ENCODE assay signal across 24 cellular contexts in genomic region chr20:49248879-49249665, GRCh38. TPM values are rescaled to one million over a fixed set of nuclear protein-coding genes. Genes with fewer than 3 reads are reported as not detected.
DNase-seq lines count a peak whose midpoint lies in the region; ATAC-seq and TF ChIP-seq lines count a peak whose summit lies in the region.
"Had no signal": no experiment of that assay in that cellular context is flagged by ENCODE, and none has a peak within 500 bp of the region (broad histone marks: within the 10 kb centered on the region; RNA-seq: fewer than 3 reads in every experiment).

No MANE protein-coding gene starts in this region.

- H3K27me3 Mint-ChIP-seq in activated CD4-positive, alpha-beta memory T cell treated with anti-CD3 and anti-CD28 coated beads for 36 hours, result no peaks in the 10 kb centered on the region
- H3K27me3 Mint-ChIP-seq in activated CD4-positive, alpha-beta memory T cell treated with anti-CD3 and anti-CD28 coated beads, Interleukin-2, amount 10 ng/mL, durations not matched to agents 7 days and 5 days, result no peaks in the 10 kb centered on the region
- H3K27me3 Mint-ChIP-seq: T-cell had no signal

- no peak overlapping the region for H3K4me3 Mint-ChIP-seq in activated CD4-positive, alpha-beta memory T cell treated with anti-CD3 and anti-CD28 coated beads for 36 hours
- H3K4me3 Mint-ChIP-seq in activated CD4-positive, alpha-beta memory T cell treated with anti-CD3 and anti-CD28 coated beads, Interleukin-2, amount 10 ng/mL, durations not matched to agents 7 days and 5 days, result no peak overlapping the region
- H3K4me3 Mint-ChIP-seq: T-cell had no signal

- no peaks in the 10 kb centered on the region for H3K9me3 ChIP-seq in BLaER1 treated with 17β-estradiol and CSF1 and Interleukin-3, amounts not matched to agents 10 nM and 100 nM (replicated peaks in 1 of 11)
- no peaks in the 10 kb centered on the region for H3K9me3 ChIP-seq in RWPE2 (ENCODE audit: severe bottlenecking)
- H3K9me3 ChIP-seq: prostate gland, SJCRH30 had no signal

- intact Hi-C loops in activated CD4-positive, alpha-beta memory T cell treated with anti-CD3 and anti-CD28 coated beads for 36 hours (cut with micrococcal nuclease), result no loop called here

- no peaks in the 10 kb centered on the region for H3K27me3 ChIP-seq in BLaER1 treated with 17β-estradiol and CSF1 and Interleukin-3, amounts not matched to agents 10 nM and 100 nM
- H3K27me3 ChIP-seq in RWPE2 (ENCODE audit: insufficient read depth, poor library complexity, severe bottlenecking), result no peaks in the 10 kb centered on the region
- H3K27me3 ChIP-seq: SJCRH30 had no signal

- no peak for DNase-seq in activated CD4-positive, alpha-beta memory T cell treated with anti-CD3 and anti-CD28 coated beads for 36 hours
- DNase-seq in activated CD4-positive, alpha-beta memory T cell treated with anti-CD3 and anti-CD28 coated beads, Interleukin-2, amount 10 ng/mL, durations not matched to agents 7 days and 5 days, result no peak
- peak; percentile 74 for DNase-seq in RWPE2 (ENCODE audit: low spot score)
- peak; percentile 44 for DNase-seq in epithelial cell of esophagus (ENCODE audit: low read depth)
- no peak for DNase-seq in HUDEP-2 (lab: John Stamatoyannopoulos, UW; ENCODE audit: unreplicated experiment in 76 of 76)
- no peak for DNase-seq in kidney tubule cell (ENCODE audit: low spot score)
- no peak for DNase-seq in GM10248 (ENCODE audit: extremely low spot score)
- DNase-seq: 8988T; activated CD4-positive, CD25-positive, alpha-beta regulatory T cell treated with anti-CD3 and anti-CD28 coated beads, Interleukin-2, amount 50 U/mL, for 72 hours; amniotic stem cell; dermis blood vessel endothelial cell; DMS53; glutamatergic neuron; GOT3; kidney; MV-4-11; NCI-H524; SJCRH30; T-cell; trophoblast cell had no signal

- H3K9me3 Mint-ChIP-seq in activated CD4-positive, alpha-beta memory T cell treated with anti-CD3 and anti-CD28 coated beads for 36 hours, result no peaks in the 10 kb centered on the region
- no peaks in the 10 kb centered on the region for H3K9me3 Mint-ChIP-seq in activated CD4-positive, alpha-beta memory T cell treated with anti-CD3 and anti-CD28 coated beads, Interleukin-2, amount 10 ng/mL, durations not matched to agents 7 days and 5 days
- H3K9me3 Mint-ChIP-seq: activated T-helper 2 cell treated with anti-CD3 and anti-CD28 coated beads, Interferon-gamma antibody, Interleukin-2, Interleukin-4, amounts not matched to agents 10 μg/mL and 5 μg/mL and 100 μg/mL, durations not matched to agents 14 hours and 24 hours and 36 hours; T-cell had no signal

- peaks cover 43 to 87% (median 64%) of the 10 kb centered on the region in 11 experiments; a peak in 21 of 22 replicates for H4K20me1 ChIP-seq in BLaER1 treated with 17β-estradiol and CSF1 and Interleukin-3, amounts not matched to agents 10 nM and 100 nM

- peak overlapping the region in 3 of 11 experiments; percentile 15 to 48 (median 46); a peak in 5 of 22 replicates for H3K27ac ChIP-seq in BLaER1 treated with 17β-estradiol and CSF1 and Interleukin-3, amounts not matched to agents 10 nM and 100 nM
- H3K27ac ChIP-seq in RWPE2 (ENCODE audit: poor library complexity, severe bottlenecking), result no peak overlapping the region
- H3K27ac ChIP-seq: prostate gland, SJCRH30 had no signal

- peak overlapping the region in 7 of 11 experiments; percentile 36 to 77 (median 68); a peak in 6 of 22 replicates for H3K4me2 ChIP-seq in BLaER1 treated with 17β-estradiol and CSF1 and Interleukin-3, amounts not matched to agents 10 nM and 100 nM

- no peak overlapping the region for H3K4me3 ChIP-seq in BLaER1 treated with 17β-estradiol and CSF1 and Interleukin-3, amounts not matched to agents 10 nM and 100 nM
- H3K4me3 ChIP-seq in RWPE2 (ENCODE audit: severe bottlenecking), result no peak overlapping the region
- H3K4me3 ChIP-seq in epithelial cell of esophagus (ENCODE audit: low read length), result no peak overlapping the region
- H3K4me3 ChIP-seq: lung, prostate gland, SJCRH30 had no signal

- H3K9ac ChIP-seq in BLaER1 treated with 17β-estradiol and CSF1 and Interleukin-3, amounts not matched to agents 10 nM and 100 nM, result peak overlapping the region in 2 of 11 experiments; percentile 21 to 24; a peak in 3 of 22 replicates

- CTCF ChIA-PET in activated CD4-positive, alpha-beta memory T cell treated with anti-CD3 and anti-CD28 coated beads for 36 hours (lab: Charles Lee), result no interaction called here
- CTCF ChIA-PET in activated CD4-positive, alpha-beta memory T cell treated with anti-CD3 and anti-CD28 coated beads, Interleukin-2, amount 10 ng/mL, durations not matched to agents 7 days and 5 days (lab: Charles Lee), result interaction anchor here (0.7 to 1.1 kb wide), 2 partner anchors 32 to 115 kb away, joined by 3 read pairs; no protein-coding TSS in a partner anchor
- CTCF ChIA-PET in GM10248 (lab: Yijun Ruan, JAX), result interaction anchor here (0.9 to 1.9 kb wide), 5 partner anchors 9 to 171 kb away, joined by 3 to 5 read pairs (median 3); no protein-coding TSS in a partner anchor

- peaks cover 57% of the 10 kb centered on the region for H3K36me3 Mint-ChIP-seq in activated CD4-positive, alpha-beta memory T cell treated with anti-CD3 and anti-CD28 coated beads for 36 hours
- peaks cover 64% of the 10 kb centered on the region for H3K36me3 Mint-ChIP-seq in activated CD4-positive, alpha-beta memory T cell treated with anti-CD3 and anti-CD28 coated beads, Interleukin-2, amount 10 ng/mL, durations not matched to agents 7 days and 5 days (ENCODE audit: low read depth)

- no peak for TF ChIP-seq CTCF in RWPE2 (IDR thresholded peaks at IDR 0.05; ENCODE audit: poor library complexity, severe bottlenecking)
- no peak for TF ChIP-seq CTCF in epithelial cell of esophagus (IDR thresholded peaks at IDR 0.05; ENCODE audit: insufficient read depth, low read depth, low read length, missing control alignments)
- no peak for TF ChIP-seq CTCF in GM10248 (IDR thresholded peaks at IDR 0.05; ENCODE audit: control extremely low read depth, extremely low read depth, low read depth, missing control alignments)

- POLR2A ChIA-PET in activated CD4-positive, alpha-beta memory T cell treated with anti-CD3 and anti-CD28 coated beads for 36 hours (lab: Charles Lee), result interaction anchor here (0.6 to 0.9 kb wide), 2 partner anchors 32 to 163 kb away, joined by 3 read pairs; no protein-coding TSS in a partner anchor
- POLR2A ChIA-PET in activated CD4-positive, alpha-beta memory T cell treated with anti-CD3 and anti-CD28 coated beads, Interleukin-2, amount 10 ng/mL, durations not matched to agents 7 days and 5 days (lab: Charles Lee), result interaction anchor here (1.2 to 1.8 kb wide), 2 partner anchors 12 to 14 kb away, joined by 3 to 4 read pairs; no protein-coding TSS in a partner anchor
- POLR2A ChIA-PET in GM10248 (lab: Yijun Ruan, JAX), result interaction anchor here (0.7 to 1.4 kb wide), 2 partner anchors 11 to 29 kb away, joined by 3 read pairs; partner anchors contain the start of gene ZNFX1

- peaks cover 2% of the 10 kb centered on the region for H3K4me1 Mint-ChIP-seq in activated CD4-positive, alpha-beta memory T cell treated with anti-CD3 and anti-CD28 coated beads for 36 hours (ENCODE audit: low read depth)
- peaks cover 2% of the 10 kb centered on the region for H3K4me1 Mint-ChIP-seq in activated CD4-positive, alpha-beta memory T cell treated with anti-CD3 and anti-CD28 coated beads, Interleukin-2, amount 10 ng/mL, durations not matched to agents 7 days and 5 days

- H3K4me1 ChIP-seq in BLaER1 treated with 17β-estradiol and CSF1 and Interleukin-3, amounts not matched to agents 10 nM and 100 nM, result peaks cover 14 to 24% (median 19%) of the 10 kb centered on the region in 10 experiments
- H3K4me1 ChIP-seq in RWPE2 (ENCODE audit: insufficient read depth, poor library complexity, severe bottlenecking), result no peaks in the 10 kb centered on the region
- H3K4me1 ChIP-seq: prostate gland had no signal

- peak overlapping the region; percentile 13 for H3K27ac Mint-ChIP-seq in activated CD4-positive, alpha-beta memory T cell treated with anti-CD3 and anti-CD28 coated beads for 36 hours
- H3K27ac Mint-ChIP-seq in activated CD4-positive, alpha-beta memory T cell treated with anti-CD3 and anti-CD28 coated beads, Interleukin-2, amount 10 ng/mL, durations not matched to agents 7 days and 5 days, result no peak overlapping the region
- H3K27ac Mint-ChIP-seq: activated T-helper 2 cell treated with anti-CD3 and anti-CD28 coated beads, Interferon-gamma antibody, Interleukin-2, Interleukin-4, amounts not matched to agents 10 μg/mL and 5 μg/mL and 100 μg/mL, durations not matched to agents 14 hours and 24 hours and 36 hours; T-cell had no signal

- H3K36me3 ChIP-seq in BLaER1 treated with 17β-estradiol and CSF1 and Interleukin-3, amounts not matched to agents 10 nM and 100 nM, result peaks cover 98 to 100% (median 100%) of the 10 kb centered on the region in 11 experiments
- peaks cover 99% of the 10 kb centered on the region for H3K36me3 ChIP-seq in RWPE2 (ENCODE audit: low read depth)

- ATAC-seq in RWPE2 (ENCODE audit: low read depth), result no peak; the same call in 2 of the 3 replicates

RNA-seq across cellular contexts. Expression of gene ZNFX1, which starts 28.8 kb away (rescaled TPM):
- 10 to 100 TPM; 42.5 to 45.3 TPM for total RNA-seq in activated CD4-positive, alpha-beta memory T cell treated with anti-CD3 and anti-CD28 coated beads for 36 hours
- 10 to 100 TPM; 88.7 to 89.5 TPM for total RNA-seq in activated CD4-positive, alpha-beta memory T cell treated with anti-CD3 and anti-CD28 coated beads, Interleukin-2, amount 10 ng/mL, durations not matched to agents 7 days and 5 days

RNA-seq across cellular contexts. Expression of gene DDX27, which starts 29.9 kb away (rescaled TPM):
- total RNA-seq in activated CD4-positive, alpha-beta memory T cell treated with anti-CD3 and anti-CD28 coated beads for 36 hours, result 10 to 100 TPM; 42.8 to 43.5 TPM
- total RNA-seq in activated CD4-positive, alpha-beta memory T cell treated with anti-CD3 and anti-CD28 coated beads, Interleukin-2, amount 10 ng/mL, durations not matched to agents 7 days and 5 days, result 10 to 100 TPM; 32.5 to 34.2 TPM

Comparison
In these comparisons a context has a peak if more than half of its experiments do, and no peak if none do; other contexts are left out.
1. DNase-seq: peak in RWPE2 (single experiment) and epithelial cell of esophagus (single experiment); none in activated CD4-positive, alpha-beta memory T cell treated with anti-CD3 and anti-CD28 coated beads for 36 hours (single experiment), activated CD4-positive, alpha-beta memory T cell treated with anti-CD3 and anti-CD28 coated beads, Interleukin-2, amount 10 ng/mL, durations not matched to agents 7 days and 5 days (single experiment), HUDEP-2 (0 of 76), kidney tubule cell (single experiment) and GM10248 (single experiment).